Comparison of ENCODE assay signal across 11 cellular contexts in genomic region chr12:28023156-28023887, GRCh38. TPM values are rescaled to one million over a fixed set of nuclear protein-coding genes. Genes with fewer than 3 reads are reported as not detected.
DNase-seq lines count a peak whose midpoint lies in the region; ATAC-seq and TF ChIP-seq lines count a peak whose summit lies in the region.
"Had no signal": no experiment of that assay in that cellular context is flagged by ENCODE, and none has a peak within 500 bp of the region (broad histone marks: within the 10 kb centered on the region; RNA-seq: fewer than 3 reads in every experiment).

No MANE protein-coding gene starts in this region.

- H3K4me3 ChIP-seq in RWPE2 (ENCODE audit: severe bottlenecking) (no peak overlapping the region), fibroblast of mammary gland (ENCODE audit: control insufficient read depth, low read depth, low read length) (no peak overlapping the region)
- H3K4me3 ChIP-seq: coronary artery had no signal

- no peaks in the 10 kb centered on the region for H3K27me3 ChIP-seq in RWPE2 (ENCODE audit: insufficient read depth, poor library complexity, severe bottlenecking)

- DNase-seq in H4 (ENCODE audit: low spot score) (peak; percentile 85), RWPE2 (ENCODE audit: low spot score) (no peak), fibroblast of mammary gland (ENCODE audit: low read depth) (peak; percentile 97), smooth muscle cell of the brain vasculature (ENCODE audit: low read depth, low spot score) (peak; percentile 23), Ammon's horn (ENCODE audit: low spot score) (no peak)
- DNase-seq: MM.1S, nucleus accumbens had no signal

- H3K27ac ChIP-seq in RWPE2 (ENCODE audit: poor library complexity, severe bottlenecking), result peak overlapping the region; percentile 90
- H3K27ac ChIP-seq: coronary artery had no signal

- TF ChIP-seq CTCF in RWPE2 (IDR thresholded peaks at IDR 0.05; ENCODE audit: poor library complexity, severe bottlenecking), result no peak
- no peak for TF ChIP-seq CTCF in fibroblast of mammary gland (conservative IDR thresholded peaks at IDR 0.05; ENCODE audit: control insufficient read depth, insufficient read depth, low read depth, low read length)

- ATAC-seq in RWPE2 (ENCODE audit: low read depth), result peak; percentile 89
- ATAC-seq in GM18519 (IDR thresholded peaks at IDR 0.05; ENCODE audit: low FRiP score, unreplicated experiment), result no peak
- ATAC-seq in GM19351 (IDR thresholded peaks at IDR 0.05; ENCODE audit: unreplicated experiment), result no peak

- H3K36me3 ChIP-seq in RWPE2 (ENCODE audit: low read depth), result no peaks in the 10 kb centered on the region

- no peaks in the 10 kb centered on the region for H3K9me3 ChIP-seq in RWPE2 (ENCODE audit: severe bottlenecking)

- H3K4me1 ChIP-seq in RWPE2 (ENCODE audit: insufficient read depth, poor library complexity, severe bottlenecking), result peaks cover 31% of the 10 kb centered on the region

RNA-seq across cellular contexts. Expression of gene PTHLH, which starts 50.8 kb away (rescaled TPM):
- 1.1 and 2.0 TPM in 2 replicates for total RNA-seq in H4 (2014; rRNA removed; shearing (Covaris generic))
- total RNA-seq: activated T-helper 1 cell treated with anti-CD3 and anti-CD28 coated beads, Interleukin-12 subunit alpha, Interleukin-12 subunit beta, Interleukin-2, Interleukin-4 antibody, amounts not matched to agents 30 ng/mL and 10 ng/mL and 1 ng/mL, durations not matched to agents 14 hours and 24 hours and 36 hours had no signal

Comparison
In these comparisons a context has a peak if more than half of its experiments do, and no peak if none do; other contexts are left out.
1. DNase-seq: peak in H4 (single experiment), fibroblast of mammary gland (single experiment) and smooth muscle cell of the brain vasculature (single experiment); none in RWPE2 (single experiment) and Ammon's horn (single experiment).